In the genomic region with DNA sequence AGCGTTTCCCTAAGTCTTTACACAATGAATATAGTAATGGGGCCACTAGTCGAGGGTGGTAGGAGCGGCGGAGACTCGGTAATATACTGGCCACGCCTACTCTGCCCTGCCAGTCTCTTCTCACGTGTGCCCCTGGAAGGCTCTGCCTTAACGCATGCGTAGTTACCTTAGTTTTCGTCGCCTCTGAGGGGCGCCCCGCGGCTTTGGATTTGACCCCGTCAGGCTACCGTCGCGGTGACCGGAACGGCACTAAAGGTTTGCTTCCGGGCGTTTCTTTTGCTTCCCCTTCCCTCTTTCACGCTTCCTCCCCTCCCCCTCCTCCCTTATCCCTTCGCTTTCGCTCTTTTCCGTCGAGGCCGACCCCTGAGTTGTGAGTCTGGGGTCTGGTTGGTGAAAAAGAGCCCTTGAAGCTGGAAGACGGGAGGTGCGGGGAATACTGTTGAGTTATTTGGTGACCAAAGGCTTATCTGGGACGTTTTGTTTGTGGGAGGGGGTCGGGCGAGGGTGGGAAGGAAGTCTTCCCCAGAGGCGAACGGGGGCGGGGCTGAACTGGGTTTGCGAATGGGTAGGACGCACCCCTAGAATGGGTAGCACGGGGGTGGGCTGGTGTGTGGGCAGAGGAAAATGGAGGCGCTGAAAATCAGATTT, we compare ENCODE assay signal across 8 cellular contexts. TPM values are rescaled to one million over a fixed set of nuclear protein-coding genes. Genes with fewer than 3 reads are reported as not detected.
DNase-seq lines count a peak whose midpoint lies in the region; ATAC-seq and TF ChIP-seq lines count a peak whose summit lies in the region.

SETDB1 (plus strand) TSS at position 270 of the 648 bp plus-strand sequence. CDS start 1,352 bp downstream, outside the sequence.

- peak within 1 kb of the TSS; percentile 93 to 100 for H3K4me3 ChIP-seq in mucosa of rectum (ENCODE audit: low read length in 2 of 2)

- H3K27ac Mint-ChIP-seq in activated T-cell treated with anti-CD3 and anti-CD28 coated beads, Interleukin-2, amount 50 U/mL, for 24 hours = peak within 1 kb of the TSS; percentile 97

- H3K4me3 Mint-ChIP-seq in activated T-cell treated with anti-CD3 and anti-CD28 coated beads, Interleukin-2, amount 50 U/mL, for 24 hours = peak within 1 kb of the TSS; percentile 95

- no peaks in the 10 kb centered on the region for H3K9me3 ChIP-seq in mucosa of rectum (ENCODE audit: control insufficient read depth in 2 of 2, low read length in 2 of 2)

- TF ChIP-seq POLR2A in erythroblast (IDR thresholded peaks at IDR 0.05; ENCODE audit: low read length) = peak; percentile 62

- peaks cover 41% of the 10 kb centered on the region for H3K4me1 Mint-ChIP-seq in activated T-cell treated with anti-CD3 and anti-CD28 coated beads, Interleukin-2, amount 50 U/mL, for 24 hours (ENCODE audit: low read depth)

- peak within 1 kb of the TSS; percentile 85 to 93 for H3K9ac ChIP-seq in mucosa of rectum (ENCODE audit: low read depth in 1 of 2, low read length in 2 of 2)

- peaks cover 3 to 5% of the 10 kb centered on the region in 2 donors for H3K4me1 ChIP-seq in mucosa of rectum (ENCODE audit: control insufficient read depth in 2 of 2, insufficient read depth in 2 of 2, low read length in 2 of 2)

- peak within 1 kb of the TSS; percentile 80 to 86 for H3K27ac ChIP-seq in mucosa of rectum (ENCODE audit: low read depth in 2 of 2, low read length in 2 of 2)

- H3K27me3 Mint-ChIP-seq in activated T-cell treated with anti-CD3 and anti-CD28 coated beads, Interleukin-2, amount 50 U/mL, for 24 hours = no peaks in the 10 kb centered on the region

- H3K36me3 ChIP-seq in mucosa of rectum (ENCODE audit: control insufficient read depth in 2 of 2, insufficient read depth in 2 of 2, low read length in 2 of 2) = peaks cover 16 to 18% of the 10 kb centered on the region in 2 donors

- H3K27me3 ChIP-seq in mucosa of rectum (ENCODE audit: control insufficient read depth in 2 of 2, insufficient read depth in 2 of 2, low read length in 2 of 2) = no peaks in the 10 kb centered on the region

- ATAC-seq in GM21717 (IDR thresholded peaks at IDR 0.05; ENCODE audit: unreplicated experiment) = peak; percentile 88

- no peaks in the 10 kb centered on the region for H3K9me3 Mint-ChIP-seq in activated T-cell treated with anti-CD3 and anti-CD28 coated beads, Interleukin-2, amount 50 U/mL, for 24 hours

- in situ Hi-C loops in KBM-7 (cut with MboI; ENCODE audit: low pct_unique_long_range_greater_than_20kb, low sequenced_read_pairs) = no loop called here

- peaks cover 50% of the 10 kb centered on the region for H3K36me3 Mint-ChIP-seq in activated T-cell treated with anti-CD3 and anti-CD28 coated beads, Interleukin-2, amount 50 U/mL, for 24 hours (ENCODE audit: low read depth)

- DNase-seq in DMS153 treated with DMSO at 0.1 percent for 48 hours (lab: John Stamatoyannopoulos, UW; ENCODE audit: unreplicated experiment) (peak; percentile 100), KBM-7 (peak; percentile 96), erythroblast (lab: John Stamatoyannopoulos, UW) (peak; percentile 94 to 96)
- peak; percentile 93 for DNase-seq in activated T-cell treated with anti-CD3 and anti-CD28 coated beads, Interleukin-2, amount 50 U/mL, for 24 hours
- peak; percentile 96 for DNase-seq in stimulated activated CD8-positive, alpha-beta memory T cell treated with anti-CD3 and anti-CD28 coated beads, Interleukin-4, amount 100 ng/mL, for 48 hours

TF ChIP-seq in PFSK-1, 5 proteins besides CTCF, POLR2A, EP300 and RAD21:
- TF ChIP-seq SIN3A (IDR thresholded peaks at IDR 0.05; ENCODE audit: borderline replicate concordance, insufficient read depth, low read length) (no peak), REST (IDR thresholded peaks at IDR 0.05; ENCODE audit: insufficient read depth in 1 of 2, low read depth in 2 of 2, low read length in 2 of 2) (0 out of 4 replicates have a peak, but pooled peaks of 1 of the 2 experiments have one; percentile 43), FOXP2 (optimal IDR thresholded peaks at IDR 0.05; ENCODE audit: borderline replicate concordance, extremely low read depth, extremely low read length, insufficient read depth) (peak; percentile 23), POLR2AphosphoS5 (IDR thresholded peaks at IDR 0.05; ENCODE audit: low read depth, low read length) (peak; percentile 92), TAF1 (IDR thresholded peaks at IDR 0.05; ENCODE audit: borderline replicate concordance, insufficient read depth, low read length) (peak; percentile 65; the same call in 1 of the 2 replicates)

RNA-seq across cellular contexts. Expression of gene SETDB1, which starts in this region (rescaled TPM):
- 30.7 TPM for polyA plus RNA-seq in PFSK-1 (2012; ENCODE audit: insufficient read length, low read depth)

Comparison
In these comparisons a context has a peak if more than half of its experiments do, and no peak if none do; other contexts are left out.
1. Peak in every context shown above with its lines: DNase-seq, ATAC-seq, H3K4me3 ChIP-seq and H3K27ac ChIP-seq.